In genomic region chr19:289651-290538, GRCh38 we compare ENCODE assay signal across 8 cellular contexts. TPM values are rescaled to one million over a fixed set of nuclear protein-coding genes. Genes with fewer than 3 reads are reported as not detected.
DNase-seq lines count a peak whose midpoint lies in the region; ATAC-seq lines count a peak whose summit lies in the region.

No MANE protein-coding gene starts in this region.

- peaks cover 14 to 25% of the 10 kb centered on the region in 2 donors for H3K4me1 ChIP-seq in mucosa of rectum (ENCODE audit: control insufficient read depth in 2 of 2, insufficient read depth in 2 of 2, low read length in 2 of 2)

- DNase-seq in stimulated activated naive CD4-positive, alpha-beta T cell treated with Interleukin-2 at 50 U/mL for 16 hours (lab: John Stamatoyannopoulos, UW), result peak; percentile 32
- no peak for DNase-seq in stimulated activated naive CD4-positive, alpha-beta T cell (lab: John Stamatoyannopoulos, UW)
- peak; percentile 36 for DNase-seq in T-helper 22 cell (ENCODE audit: low read depth)
- peak; percentile 78 to 85 for DNase-seq in dermis microvascular lymphatic vessel endothelial cell (ENCODE audit: low read depth in 2 of 2)
- DNase-seq in NK-92 treated with Interleukin-12 subunit alpha and Interleukin-12 subunit beta, amount 100 ng/mL, for 24 hours (lab: John Stamatoyannopoulos, UW), result no peak

- H3K36me3 ChIP-seq in mucosa of rectum (ENCODE audit: control insufficient read depth in 2 of 2, insufficient read depth in 2 of 2, low read length in 2 of 2), result peaks cover 0 to 4% of the 10 kb centered on the region in 2 donors

- no peak for ATAC-seq in GM19328 (IDR thresholded peaks at IDR 0.05; ENCODE audit: unreplicated experiment)
- no peak for ATAC-seq in GM18498 (IDR thresholded peaks at IDR 0.05; ENCODE audit: unreplicated experiment)

- peak overlapping the region; percentile 63 to 66 for H3K4me3 ChIP-seq in mucosa of rectum (ENCODE audit: low read length in 2 of 2)

- H3K27me3 ChIP-seq in mucosa of rectum (ENCODE audit: control insufficient read depth in 2 of 2, insufficient read depth in 2 of 2, low read length in 2 of 2), result peaks cover 21 to 26% of the 10 kb centered on the region in 2 donors

- H3K9me3 ChIP-seq in mucosa of rectum (ENCODE audit: control insufficient read depth in 2 of 2, low read length in 2 of 2), result no peaks in the 10 kb centered on the region

- peak overlapping the region; percentile 49 to 77 for H3K9ac ChIP-seq in mucosa of rectum (ENCODE audit: low read depth in 1 of 2, low read length in 2 of 2)

- H3K27ac ChIP-seq in mucosa of rectum (ENCODE audit: low read depth in 2 of 2, low read length in 2 of 2), result peak overlapping the region; percentile 90 to 95

RNA-seq across cellular contexts. Expression of gene PLPP2, which starts 1.3 kb away (rescaled TPM):
- total RNA-seq in dermis microvascular lymphatic vessel endothelial cell, result 20.5 and 36.7 TPM in 2 replicates

RNA-seq across cellular contexts. Expression of gene MIER2, which starts 54.7 kb away (rescaled TPM):
- total RNA-seq in dermis microvascular lymphatic vessel endothelial cell, result 7.7 and 10.1 TPM in 2 replicates

Comparison
In these comparisons a context has a peak if more than half of its experiments do, and no peak if none do; other contexts are left out.
1. DNase-seq: peak in stimulated activated naive CD4-positive, alpha-beta T cell treated with Interleukin-2 at 50 U/mL for 16 hours (single experiment), T-helper 22 cell (single experiment) and dermis microvascular lymphatic vessel endothelial cell (2 of 2); none in stimulated activated naive CD4-positive, alpha-beta T cell (0 of 6) and NK-92 treated with Interleukin-12 subunit alpha and Interleukin-12 subunit beta, amount 100 ng/mL, for 24 hours (single experiment).